In the genomic region with DNA sequence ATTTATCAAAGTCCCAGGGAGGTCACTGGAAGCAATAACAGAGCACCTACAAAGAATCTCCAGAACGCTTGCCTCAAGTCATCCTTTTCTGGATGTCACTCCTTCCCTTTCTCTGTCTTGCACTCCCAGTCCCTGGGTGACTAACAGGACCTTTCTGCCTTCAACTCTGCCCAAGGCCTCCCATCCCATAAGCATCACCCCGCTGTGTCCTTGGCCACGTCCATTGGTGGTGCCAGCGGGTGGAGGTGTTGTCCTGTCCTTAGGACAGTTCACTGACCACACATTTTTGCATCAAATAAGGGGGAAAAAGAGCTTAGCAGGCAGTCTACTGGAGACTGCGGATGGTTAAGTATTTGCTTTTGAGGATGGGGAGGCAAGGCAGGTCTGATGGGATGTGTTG, we compare ENCODE assay signal across 17 cellular contexts. TPM values are rescaled to one million over a fixed set of nuclear protein-coding genes. Genes with fewer than 3 reads are reported as not detected.
DNase-seq lines count a peak whose midpoint lies in the region; ATAC-seq and TF ChIP-seq lines count a peak whose summit lies in the region.
"Had no signal": no experiment of that assay in that cellular context is flagged by ENCODE, and none has a peak within 500 bp of the region (broad histone marks: within the 10 kb centered on the region; RNA-seq: fewer than 3 reads in every experiment).

No MANE protein-coding gene starts in this region.

- H3K27me3 ChIP-seq in right atrium auricular region (no peaks in the 10 kb centered on the region), sigmoid colon (no peaks in the 10 kb centered on the region)

- no peaks in the 10 kb centered on the region for H3K4me1 ChIP-seq in right atrium auricular region
- H3K4me1 ChIP-seq in sigmoid colon, result peaks cover 0 to 36% (median 30%) of the 10 kb centered on the region in 4 donors
- H3K4me1 ChIP-seq: BE2C had no signal

- no peak overlapping the region for H3K4me3 ChIP-seq in right atrium auricular region
- H3K4me3 ChIP-seq in sigmoid colon, result no peak overlapping the region
- H3K4me3 ChIP-seq: GM23338 had no signal

- 93 to 95% methylated on average over 5 of the region's 5 CpGs for WGBS in sigmoid colon, 2 donors

- TF ChIP-seq CTCF in right atrium auricular region (IDR thresholded peaks at IDR 0.05), result no peak
- TF ChIP-seq CTCF in sigmoid colon (IDR thresholded peaks at IDR 0.05), result no peak

- H3K27ac ChIP-seq in right atrium auricular region (no peak overlapping the region), caudate nucleus (ENCODE audit: low read depth, low read length) (peak overlapping the region; percentile 24), sigmoid colon (peak overlapping the region in 2 of 4 donors; percentile 17 to 38)

- no peak for TF ChIP-seq EP300 in sigmoid colon (IDR thresholded peaks at IDR 0.05)

- no peaks in the 10 kb centered on the region for H3K36me3 ChIP-seq in right atrium auricular region
- H3K36me3 ChIP-seq in sigmoid colon, result no peaks in the 10 kb centered on the region
- H3K36me3 ChIP-seq: BE2C had no signal

- intact Hi-C loops in Right ventricle myocardium inferior (cut with DNase I), result no loop called here
- intact Hi-C loops in sigmoid colon (cut with DNase I), result no loop called here

- ATAC-seq in Right ventricle myocardium inferior (peak; percentile 44), HG03342 (IDR thresholded peaks at IDR 0.05; ENCODE audit: unreplicated experiment) (no peak)

- TF ChIP-seq POLR2A in sigmoid colon (IDR thresholded peaks at IDR 0.05), result no peak

- DNase-seq in Right ventricle myocardium inferior (ENCODE audit: missing footprints), result no peak
- no peak for DNase-seq in right atrium auricular region (ENCODE audit: low spot score)
- peak in 1 of 61 donors; percentile 11 for DNase-seq in caudate nucleus (lab: John Stamatoyannopoulos, UW)
- peak; percentile 43 for DNase-seq in sigmoid colon
- no peak for DNase-seq in UCSD-AML1 (lab: John Stamatoyannopoulos, UW; ENCODE audit: unreplicated experiment)
- DNase-seq: ACHN; BE2C; Caco-2; CD4-positive, alpha-beta T cell; DMS153; DMS79; GDM1; H7; HFFc6 had no signal

- H3K9me3 ChIP-seq in right atrium auricular region (no peaks in the 10 kb centered on the region), sigmoid colon (no peaks in the 10 kb centered on the region)
- H3K9me3 ChIP-seq: BE2C, Caco-2 had no signal

RNA-seq across cellular contexts. Expression of gene PLEK2, which starts 23.6 kb away (rescaled TPM):
- total RNA-seq in Right ventricle myocardium inferior (not detected), right atrium auricular region (1 to 10 TPM; 1.1 to 2.1 TPM), sigmoid colon (1 to 10 TPM in 2 of 4 donors, under 1 TPM in 1, not detected in 1; 0.16 to 7.8 (median 1.8) TPM)
- polyA plus RNA-seq in sigmoid colon, result 10 to 100 TPM; 35.4 to 51.8 (median 35.8) TPM
- total RNA-seq: H7 had no signal
- polyA plus RNA-seq: IgD-negative memory B cell had no signal

RNA-seq across cellular contexts. Expression of gene TMEM229B, which starts 52.9 kb away (rescaled TPM):
- 4.2 TPM for total RNA-seq in Right ventricle myocardium inferior
- 1 to 10 TPM; 1.3 to 2.9 TPM for total RNA-seq in right atrium auricular region
- total RNA-seq in sigmoid colon, result 10 to 100 TPM in 1 of 4 donors, 1 to 10 TPM in 3; 5.6 to 16.4 (median 6.1) TPM
- polyA plus RNA-seq in sigmoid colon, result 1 to 10 TPM; 1.2 to 8.0 (median 4.4) TPM
- total RNA-seq: Caco-2 had no signal
